17 cellular contexts compared by ENCODE assay signal in the genomic region with DNA sequence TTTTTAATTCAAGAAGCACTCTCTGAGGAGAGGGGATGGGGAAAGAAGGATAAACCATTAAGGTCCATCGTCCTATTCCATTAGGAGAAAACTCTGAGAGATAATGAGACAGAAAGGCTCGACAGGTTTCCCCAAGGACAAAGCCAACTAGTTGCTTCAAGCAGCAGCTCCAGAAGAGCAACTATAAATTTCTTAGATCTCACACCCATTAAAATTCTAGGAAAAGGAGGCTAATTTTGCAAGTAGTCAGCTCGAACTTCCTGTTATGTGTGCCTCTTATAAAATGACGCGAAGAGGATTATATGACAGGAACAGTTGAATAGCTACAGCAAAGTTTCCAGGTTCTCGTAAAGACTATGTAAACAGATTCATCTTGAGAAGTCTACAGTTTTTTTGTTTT. TPM values are rescaled to one million over a fixed set of nuclear protein-coding genes. Genes with fewer than 3 reads are reported as not detected.
DNase-seq lines count a peak whose midpoint lies in the region; ATAC-seq and TF ChIP-seq lines count a peak whose summit lies in the region.
"Had no signal": no experiment of that assay in that cellular context is flagged by ENCODE, and none has a peak within 500 bp of the region (broad histone marks: within the 10 kb centered on the region; RNA-seq: fewer than 3 reads in every experiment).

No MANE protein-coding gene starts in this region.

- peaks cover 5% of the 10 kb centered on the region for H3K36me3 Mint-ChIP-seq in activated naive CD4-positive, alpha-beta T cell treated with anti-CD3 and anti-CD28 coated beads, Interleukin-2, amount 50 U/mL, for 24 hours
- H3K36me3 Mint-ChIP-seq in T-helper 17 cell (ENCODE audit: low read depth), result peaks cover 2% of the 10 kb centered on the region
- peaks cover 6% of the 10 kb centered on the region for H3K36me3 Mint-ChIP-seq in central memory CD8-positive, alpha-beta T cell (ENCODE audit: insufficient read depth)

- peak overlapping the region; percentile 64 for H3K4me3 Mint-ChIP-seq in activated naive CD4-positive, alpha-beta T cell treated with anti-CD3 and anti-CD28 coated beads, Interleukin-2, amount 50 U/mL, for 24 hours
- H3K4me3 Mint-ChIP-seq in T-helper 17 cell, result peak overlapping the region; percentile 70
- peak overlapping the region; percentile 50 for H3K4me3 Mint-ChIP-seq in central memory CD8-positive, alpha-beta T cell

- H3K27me3 Mint-ChIP-seq in activated naive CD4-positive, alpha-beta T cell treated with anti-CD3 and anti-CD28 coated beads, Interleukin-2, amount 50 U/mL, for 24 hours, result no peaks in the 10 kb centered on the region
- H3K27me3 Mint-ChIP-seq in T-helper 17 cell, result no peaks in the 10 kb centered on the region
- H3K27me3 Mint-ChIP-seq in central memory CD8-positive, alpha-beta T cell, result no peaks in the 10 kb centered on the region

- peaks cover 67% of the 10 kb centered on the region for H3K4me1 Mint-ChIP-seq in activated naive CD4-positive, alpha-beta T cell treated with anti-CD3 and anti-CD28 coated beads, Interleukin-2, amount 50 U/mL, for 24 hours
- peaks cover 24% of the 10 kb centered on the region for H3K4me1 Mint-ChIP-seq in T-helper 17 cell
- peaks cover 73% of the 10 kb centered on the region for H3K4me1 Mint-ChIP-seq in central memory CD8-positive, alpha-beta T cell

- H3K27ac Mint-ChIP-seq in activated naive CD4-positive, alpha-beta T cell treated with anti-CD3 and anti-CD28 coated beads, Interleukin-2, amount 50 U/mL, for 24 hours, result peak overlapping the region; percentile 85
- peak overlapping the region; percentile 88 for H3K27ac Mint-ChIP-seq in T-helper 17 cell
- peak overlapping the region; percentile 87 for H3K27ac Mint-ChIP-seq in central memory CD8-positive, alpha-beta T cell (ENCODE audit: low read depth)

- intact Hi-C loops in upper lobe of right lung (cut with DNase I) (no loop called here), body of pancreas (cut with DNase I) (no loop called here)

- no peak for TF ChIP-seq POLR2A in body of pancreas (IDR thresholded peaks at IDR 0.05)

- ATAC-seq in T-helper 17 cell (no peak), upper lobe of right lung (peak; percentile 39), body of pancreas (no peak)
- ATAC-seq in central memory CD8-positive, alpha-beta T cell (replicated peaks; ENCODE audit: extremely low read depth, poor library complexity, severe bottlenecking), result no peak

- TF ChIP-seq CTCF in upper lobe of right lung (IDR thresholded peaks at IDR 0.05) (no peak), body of pancreas (IDR thresholded peaks at IDR 0.05) (no peak)

- peaks cover 10% of the 10 kb centered on the region for H3K9me3 Mint-ChIP-seq in activated naive CD4-positive, alpha-beta T cell treated with anti-CD3 and anti-CD28 coated beads, Interleukin-2, amount 50 U/mL, for 24 hours
- peaks cover 4% of the 10 kb centered on the region for H3K9me3 Mint-ChIP-seq in central memory CD8-positive, alpha-beta T cell

- 69 to 70% methylated on average over 6 of the region's 6 CpGs for WGBS in body of pancreas, 2 donors

- peaks cover 5% of the 10 kb centered on the region for H3K4me1 ChIP-seq in upper lobe of right lung
- no peaks in the 10 kb centered on the region for H3K4me1 ChIP-seq in body of pancreas
- H3K4me1 ChIP-seq: sigmoid colon had no signal

- H3K27ac ChIP-seq in upper lobe of right lung (no peak overlapping the region), substantia nigra (ENCODE audit: low read depth, low read length, poor library complexity, severe bottlenecking) (no peak overlapping the region), body of pancreas (no peak overlapping the region)
- H3K27ac ChIP-seq: brain microvascular endothelial cell, ovary, sigmoid colon had no signal

- DNase-seq in activated naive CD4-positive, alpha-beta T cell (lab: John Stamatoyannopoulos, UW), result no peak
- DNase-seq in T-helper 17 cell (no peak), upper lobe of right lung (no peak), substantia nigra (lab: John Stamatoyannopoulos, UW) (no peak), H7 (no peak), body of pancreas (no peak)
- DNase-seq in central memory CD8-positive, alpha-beta T cell (ENCODE audit: low spot score in 2 of 2), result no peak
- DNase-seq: brain microvascular endothelial cell; dermis blood vessel endothelial cell; glutamatergic neuron; NCI-H2107; NCI-H526 treated with DMSO at 0.1 percent for 48 hours; ovary; sigmoid colon; stimulated activated CD4-positive, alpha-beta T cell treated with anti-CD3 and anti-CD28 coated beads, Interleukin-2, amount 100 ng/mL, for 24 hours; T-helper 9 cell had no signal

- H3K27me3 ChIP-seq in upper lobe of right lung (no peaks in the 10 kb centered on the region), H7 (ENCODE audit: control insufficient read depth, insufficient read depth, low read length) (no peaks in the 10 kb centered on the region), body of pancreas (no peaks in the 10 kb centered on the region)
- H3K27me3 ChIP-seq: brain microvascular endothelial cell, ovary, sigmoid colon had no signal

- H3K4me3 ChIP-seq in upper lobe of right lung (no peak overlapping the region), H7 (ENCODE audit: insufficient read depth, low read depth, low read length) (no peak overlapping the region), body of pancreas (no peak overlapping the region)
- H3K4me3 ChIP-seq: ovary, sigmoid colon had no signal

- no peaks in the 10 kb centered on the region for H3K36me3 ChIP-seq in upper lobe of right lung
- no peaks in the 10 kb centered on the region for H3K36me3 ChIP-seq in H7 (replicated peaks; ENCODE audit: control insufficient read depth, insufficient read depth, low read length)
- no peaks in the 10 kb centered on the region for H3K36me3 ChIP-seq in body of pancreas (replicated peaks in 1 of 2; ENCODE audit: insufficient read depth in 1 of 2, low read depth in 2 of 2)
- H3K36me3 ChIP-seq: brain microvascular endothelial cell, ovary, sigmoid colon had no signal

- H3K9me3 ChIP-seq in T-helper 17 cell (ENCODE audit: control insufficient read depth, low read length, poor library complexity, severe bottlenecking) (no peaks in the 10 kb centered on the region), upper lobe of right lung (no peaks in the 10 kb centered on the region), body of pancreas (no peaks in the 10 kb centered on the region)
- H3K9me3 ChIP-seq: ovary, sigmoid colon had no signal

RNA-seq across cellular contexts. Expression of gene ST8SIA6, which starts 52.0 kb away (rescaled TPM):
- total RNA-seq in T-helper 17 cell (1 to 10 TPM in 1 of 2 donors, under 1 TPM in 1; 0.72 to 4.1 TPM), upper lobe of right lung (13.9 TPM), body of pancreas (not detected)
- total RNA-seq in H7 (2014; rRNA removed; shearing (Covaris generic)), result 1.8 and 2.9 TPM in 2 replicates
